In genomic region chr7:44490351-44491200, GRCh38 we compare ENCODE assay signal across 8 cellular contexts. TPM values are rescaled to one million over a fixed set of nuclear protein-coding genes. Genes with fewer than 3 reads are reported as not detected.
A peak's percentile ranks its signal among the peaks of the same experiment; 100 is the strongest.
DNase-seq lines count a peak whose midpoint lies in the region; ATAC-seq, FAIRE-seq and TF ChIP-seq lines count a peak whose summit lies in the region.

Gene NUDCD3, minus strand, starts transcription at chr7:44490658. Its CDS starts 58 bp downstream, at chr7:44490600.

- peak within 1 kb of the TSS; percentile 72 for H2AFZ ChIP-seq in Karpas-422 (ENCODE audit: low read length)

- peak; percentile 91 for ATAC-seq in GM21825 (IDR thresholded peaks at IDR 0.05; ENCODE audit: unreplicated experiment)
- peak; percentile 73 to 86 (median 80) for ATAC-seq in natural killer cell
- peak; percentile 91 for ATAC-seq in stimulated activated naive CD8-positive, alpha-beta T cell treated with anti-CD3 and anti-CD28 coated beads, Interleukin-15, Interleukin-2, amounts not matched to agents 100 U/mL and 50 U/mL, for 24 hours

- H3K9me3 ChIP-seq in DOHH2 (ENCODE audit: control insufficient read depth, insufficient read depth, low read length) = no peaks in the 10 kb centered on the region
- no peaks in the 10 kb centered on the region for H3K9me3 ChIP-seq in Karpas-422 (ENCODE audit: low read length)

- peak; percentile 93 for DNase-seq in Karpas-422
- DNase-seq in RCC 7860 (ENCODE audit: low spot score) = peak; percentile 73
- peak; percentile 66 to 68 for DNase-seq in activated T-helper 1 cell treated with anti-CD3 and anti-CD28 coated beads, Interleukin-2, amount 50 U/mL, for 16 hours (ENCODE audit: low read depth in 1 of 2, low spot score in 1 of 2)
- peak; percentile 88 for DNase-seq in fibroblast of peridontal ligament (ENCODE audit: extremely low read depth)
- DNase-seq in natural killer cell = peak; percentile 75
- peak; percentile 80 for DNase-seq in stimulated activated naive CD8-positive, alpha-beta T cell treated with anti-CD3 and anti-CD28 coated beads, Interleukin-15, Interleukin-2, amounts not matched to agents 100 U/mL and 50 U/mL, for 24 hours

- H3K4me1 ChIP-seq in DOHH2 (ENCODE audit: control insufficient read depth, low read length) (peaks cover 44% of the 10 kb centered on the region), Karpas-422 (ENCODE audit: low read length) (peaks cover 21% of the 10 kb centered on the region)

- H3K36me3 Mint-ChIP-seq in natural killer cell = no peaks in the 10 kb centered on the region

- peak within 1 kb of the TSS; percentile 92 for H3K4me3 Mint-ChIP-seq in natural killer cell

- H3K27me3 ChIP-seq in DOHH2 (ENCODE audit: control insufficient read depth, low read length) = peaks cover 4% of the 10 kb centered on the region; the same call in 1 of the 2 replicates
- H3K27me3 ChIP-seq in Karpas-422 (ENCODE audit: low read length) = no peaks in the 10 kb centered on the region

- H3F3A ChIP-seq in DOHH2 (ENCODE audit: control insufficient read depth, insufficient read depth) = no peaks in the 10 kb centered on the region

- FAIRE-seq in RCC 7860 (lab: Jason Lieb, UNC) = no peak

- H3K4me3 ChIP-seq in DOHH2 (ENCODE audit: low read length) (peak within 1 kb of the TSS; percentile 83), Karpas-422 (ENCODE audit: low read length) (peak within 1 kb of the TSS; percentile 99)

- no peaks in the 10 kb centered on the region for H3K9me3 Mint-ChIP-seq in natural killer cell

- H3K4me1 Mint-ChIP-seq in natural killer cell = peaks cover 40% of the 10 kb centered on the region in 2 donors

- peaks cover 6 to 11% of the 10 kb centered on the region in 2 donors for H3K27me3 Mint-ChIP-seq in natural killer cell (ENCODE audit: low read depth in 2 of 2)

- TF ChIP-seq CTCF in DOHH2 (IDR thresholded peaks at IDR 0.05; ENCODE audit: low read depth, low read length, poor library complexity, severe bottlenecking) (peak; percentile 68), natural killer cell (IDR thresholded peaks at IDR 0.05) (no peak)

- H3K36me3 ChIP-seq in DOHH2 (ENCODE audit: control insufficient read depth, low read length) (peaks cover 37% of the 10 kb centered on the region), Karpas-422 (ENCODE audit: insufficient read depth, low read length) (peaks cover 6% of the 10 kb centered on the region; the same call in 1 of the 2 replicates)

- H3K27ac Mint-ChIP-seq in natural killer cell = peak within 1 kb of the TSS; percentile 85 to 88

- H4K20me1 ChIP-seq in DOHH2 (ENCODE audit: control insufficient read depth, insufficient read depth, low read depth, low read length) = peaks cover 15% of the 10 kb centered on the region; the same call in 1 of the 2 replicates
- H4K20me1 ChIP-seq in Karpas-422 (ENCODE audit: insufficient read depth, low read depth, low read length) = no peaks in the 10 kb centered on the region

- H3K27ac ChIP-seq in DOHH2 (ENCODE audit: low read depth, low read length) (peak within 1 kb of the TSS; percentile 80), Karpas-422 (ENCODE audit: low read length) (peak within 1 kb of the TSS; percentile 79)

- H3K9me2 ChIP-seq in DOHH2 (replicated peaks; ENCODE audit: control insufficient read depth, low read length) (no peaks in the 10 kb centered on the region), Karpas-422 (replicated peaks; ENCODE audit: insufficient read depth, low read length) (no peaks in the 10 kb centered on the region)

- H3K4me2 ChIP-seq in DOHH2 (ENCODE audit: low read length) (peak within 1 kb of the TSS; percentile 84), Karpas-422 (ENCODE audit: low read depth, low read length, poor library complexity, severe bottlenecking) (peak within 1 kb of the TSS; percentile 69)

- intact Hi-C loops in natural killer cell (cut with micrococcal nuclease) = no loop called here

- peak within 1 kb of the TSS; percentile 94 for H3K9ac ChIP-seq in Karpas-422 (ENCODE audit: low read length)

- H3K79me2 ChIP-seq in DOHH2 (ENCODE audit: control insufficient read depth, low read length) (peaks cover 49% of the 10 kb centered on the region), Karpas-422 (ENCODE audit: low read length) (peaks cover 48% of the 10 kb centered on the region)

RNA-seq across cellular contexts. Expression of gene NUDCD3, which starts in this region (rescaled TPM):
- 56.1 and 84.1 TPM in 2 replicates for total RNA-seq in Karpas-422 (2014; rRNA removed; shearing (Covaris generic); ENCODE audit: low replicate concordance)
- 10 to 100 TPM; 50.1 to 79.9 (median 68.7) TPM for total RNA-seq in natural killer cell

Comparison
In these comparisons a context has a peak if more than half of its experiments do, and no peak if none do; other contexts are left out.
1. Peak in every context shown above with its lines: DNase-seq, ATAC-seq, H3K4me3 ChIP-seq and H3K27ac ChIP-seq.